ENCODE assay signal across 10 cellular contexts in the genomic region with DNA sequence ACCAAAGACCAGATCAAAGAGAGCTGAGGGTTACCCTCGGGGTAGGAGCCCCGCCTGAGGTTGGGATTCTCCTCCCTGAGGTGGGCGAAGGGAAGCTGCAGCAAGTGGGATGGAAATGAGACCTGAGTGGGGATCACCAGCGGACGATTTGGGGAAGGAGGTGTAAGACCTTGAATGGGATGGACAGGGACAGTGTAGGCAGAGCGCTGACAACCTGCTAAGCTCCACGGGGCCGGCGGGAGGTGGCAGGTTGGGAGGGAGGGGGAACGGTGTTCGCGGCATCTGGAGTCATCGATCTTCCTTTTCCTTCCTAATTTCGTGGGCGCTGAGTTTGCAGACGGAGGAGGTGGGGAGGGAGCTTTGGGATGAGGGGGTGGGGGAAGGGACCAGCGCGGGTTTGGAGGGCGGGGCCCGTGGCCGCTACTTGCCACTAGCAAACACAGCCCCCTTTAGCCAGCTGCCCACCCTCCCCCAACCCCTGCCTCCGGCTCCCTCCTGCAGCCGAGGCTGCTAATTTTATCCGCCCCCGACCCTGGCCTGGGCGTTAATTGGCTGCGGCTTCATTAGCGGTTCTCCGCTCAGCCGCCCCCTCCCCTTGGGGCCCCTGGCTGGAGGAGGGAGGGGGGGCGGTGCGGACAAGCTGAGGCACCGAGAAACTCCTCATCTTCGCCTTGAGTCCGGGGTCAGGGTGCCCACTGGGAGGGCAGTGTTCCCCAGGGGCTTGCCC. TPM values are rescaled to one million over a fixed set of nuclear protein-coding genes. Genes with fewer than 3 reads are reported as not detected.
A peak's percentile ranks its signal among the peaks of the same experiment; 100 is the strongest.
DNase-seq lines count a peak whose midpoint lies in the region; ATAC-seq and TF ChIP-seq lines count a peak whose summit lies in the region.
"Had no signal": no experiment of that assay in that cellular context is flagged by ENCODE, and none has a peak within 500 bp of the region (broad histone marks: within the 10 kb centered on the region; RNA-seq: fewer than 3 reads in every experiment).

No MANE protein-coding gene starts in this region.

- ATAC-seq in GM18519 (IDR thresholded peaks at IDR 0.05; ENCODE audit: low FRiP score, unreplicated experiment): no peak
- ATAC-seq: A549 had no signal

- H3K4me1 Mint-ChIP-seq in chondrocyte (ENCODE audit: low read depth): peaks cover 44% of the 10 kb centered on the region
- H3K4me1 Mint-ChIP-seq in nephron progenitor cell: peaks cover 95% of the 10 kb centered on the region

- DNase-seq in NCI-H2227 (lab: John Stamatoyannopoulos, UW; ENCODE audit: unreplicated experiment) (peak; percentile 20), NCI-H2227 treated with DMSO at 0.1 percent for 48 hours (lab: John Stamatoyannopoulos, UW) (no peak), NCI-H146 (lab: John Stamatoyannopoulos, UW) (peak; percentile 59), chondrocyte (ENCODE audit: low spot score) (no peak), nephron progenitor cell (no peak), COLO668 (lab: John Stamatoyannopoulos, UW; ENCODE audit: unreplicated experiment) (no peak), AG08395 (ENCODE audit: low spot score) (no peak)

- H3K27me3 Mint-ChIP-seq in chondrocyte (ENCODE audit: low read depth) (no peaks in the 10 kb centered on the region), nephron progenitor cell (ENCODE audit: low read depth, poor library complexity) (peaks cover 45% of the 10 kb centered on the region)

- peak overlapping the region; percentile 45 for H3K4me3 Mint-ChIP-seq in chondrocyte (ENCODE audit: unreplicated experiment)
- peak overlapping the region; percentile 77 for H3K4me3 Mint-ChIP-seq in nephron progenitor cell

- H3K27ac Mint-ChIP-seq in chondrocyte (ENCODE audit: unreplicated experiment): peak overlapping the region; percentile 36
- H3K27ac Mint-ChIP-seq in nephron progenitor cell: no peak overlapping the region

- peaks cover 8% of the 10 kb centered on the region for H3K36me3 Mint-ChIP-seq in chondrocyte (ENCODE audit: low read depth)
- peaks cover 5% of the 10 kb centered on the region for H3K36me3 Mint-ChIP-seq in nephron progenitor cell (ENCODE audit: low read depth)

- H3K9me3 Mint-ChIP-seq in chondrocyte (ENCODE audit: low read depth) (no peaks in the 10 kb centered on the region), nephron progenitor cell (no peaks in the 10 kb centered on the region)

- TF ChIP-seq CTCF in chondrocyte (IDR thresholded peaks at IDR 0.05) (no peak), nephron progenitor cell (IDR thresholded peaks at IDR 0.05) (no peak)

RNA-seq across cellular contexts. Expression of a gene that starts 2.8 kb away (rescaled TPM):
- total RNA-seq in chondrocyte: 112 to 292 TPM (median 291 TPM) in 3 replicates

RNA-seq across cellular contexts. Expression of a gene that starts 10.2 kb away (rescaled TPM):
- total RNA-seq in chondrocyte: 75.4 to 85.4 TPM (median 82.8 TPM) in 3 replicates
- total RNA-seq: mononuclear cell had no signal

RNA-seq across cellular contexts. Expression of a gene that starts 24.2 kb away (rescaled TPM):
- 1.1 to 2.8 TPM (median 1.3 TPM) in 3 replicates for total RNA-seq in chondrocyte

Comparison
In these comparisons a context has a peak if more than half of its experiments do, and no peak if none do; other contexts are left out.
1. DNase-seq: peak in NCI-H2227 (single experiment) and NCI-H146 (single experiment); none in NCI-H2227 treated with DMSO at 0.1 percent for 48 hours (single experiment), chondrocyte (single experiment), nephron progenitor cell (single experiment), COLO668 (single experiment) and AG08395 (single experiment).